7 cellular contexts compared by ENCODE assay signal in genomic region chr17:74569392-74570003, GRCh38. TPM values are rescaled to one million over a fixed set of nuclear protein-coding genes. Genes with fewer than 3 reads are reported as not detected.
DNase-seq lines count a peak whose midpoint lies in the region; ATAC-seq, FAIRE-seq and TF ChIP-seq lines count a peak whose summit lies in the region.

No MANE protein-coding gene starts in this region.

- H3K9me2 ChIP-seq in GM23338 (ENCODE audit: insufficient read depth): no peaks in the 10 kb centered on the region

- H3K36me3 ChIP-seq in GM23338 (ENCODE audit: insufficient read depth): no peaks in the 10 kb centered on the region
- no peaks in the 10 kb centered on the region for H3K36me3 ChIP-seq in neuronal stem cell (replicated peaks in 1 of 2; ENCODE audit: control insufficient read depth in 2 of 2, insufficient read depth in 2 of 2, low read length in 2 of 2)

- no peaks in the 10 kb centered on the region for H4K20me1 ChIP-seq in GM23338 (replicated peaks; ENCODE audit: insufficient read depth)

- H3K27ac ChIP-seq in GM23338 (ENCODE audit: low read depth): no peak overlapping the region
- no peak overlapping the region for H3K27ac ChIP-seq in neuronal stem cell (replicated peaks; ENCODE audit: low read length)

- peaks cover 2% of the 10 kb centered on the region for H3K79me1 ChIP-seq in neuronal stem cell (ENCODE audit: low read depth, low read length)

- H3K9me3 Mint-ChIP-seq in GM23338: no peaks in the 10 kb centered on the region; the same call in 2 of the 3 replicates

- no peak overlapping the region for H3K4me2 ChIP-seq in GM23338
- H3K4me2 ChIP-seq in neuronal stem cell (ENCODE audit: insufficient read depth, low read length, poor library complexity, severe bottlenecking): no peak overlapping the region

- H2BK15ac ChIP-seq in neuronal stem cell (ENCODE audit: low read length): no peak overlapping the region

- H3K18ac ChIP-seq in neuronal stem cell (ENCODE audit: low read length): peak overlapping the region; percentile 58

- H3F3A ChIP-seq in GM23338 (replicated peaks; ENCODE audit: low read depth): 0 out of 2 replicates have a peak, but pooled peaks cover 3% of the 10 kb centered on the region

- TF ChIP-seq CTCF in GM23338 (conservative IDR thresholded peaks at IDR 0.05; ENCODE audit: low read depth in 2 of 2): no peak

- peak overlapping the region; percentile 83; the same call in 1 of the 2 replicates for H2AFZ ChIP-seq in GM23338
- no peak overlapping the region for H2AFZ ChIP-seq in neuronal stem cell (ENCODE audit: low read length)

- no peaks in the 10 kb centered on the region for H3K36me3 Mint-ChIP-seq in GM23338 (ENCODE audit: low read depth)

- no peak for TF ChIP-seq POLR2A in GM12892 (IDR thresholded peaks at IDR 0.05; ENCODE audit: low read depth, low read length)

- H2BK5ac ChIP-seq in neuronal stem cell (ENCODE audit: low read length): no peak overlapping the region

- peaks cover 4% of the 10 kb centered on the region; the same call in 2 of the 3 replicates for H3K4me1 Mint-ChIP-seq in GM23338

- no peak overlapping the region for H2AK5ac ChIP-seq in neuronal stem cell (ENCODE audit: low read depth, low read length)

- no peak overlapping the region; the same call in 1 of the 2 replicates for H3K27ac Mint-ChIP-seq in GM23338

- H3K14ac ChIP-seq in neuronal stem cell (ENCODE audit: low read length): no peak overlapping the region

- H3K9me3 ChIP-seq in neuronal stem cell (replicated peaks in 1 of 2; ENCODE audit: control insufficient read depth in 2 of 2, insufficient read depth in 1 of 2, low read depth in 1 of 2, low read length in 2 of 2): no peaks in the 10 kb centered on the region

- H4K8ac ChIP-seq in neuronal stem cell (ENCODE audit: low read depth, low read length): no peak overlapping the region

- H3K4me3 ChIP-seq in GM23338 (no peak overlapping the region), neuronal stem cell (ENCODE audit: low read length in 2 of 2) (no peak overlapping the region)

- no peak overlapping the region for H3K4ac ChIP-seq in neuronal stem cell (ENCODE audit: low read length)

- H3K4me1 ChIP-seq in GM23338 (ENCODE audit: insufficient read depth): no peaks in the 10 kb centered on the region
- H3K4me1 ChIP-seq in neuronal stem cell (ENCODE audit: control insufficient read depth in 2 of 2, insufficient read depth in 1 of 2, low read depth in 1 of 2, low read length in 2 of 2): peaks cover 0 to 1% of the 10 kb centered on the region in 2 donors

- peak overlapping the region; percentile 46 for H3K9ac ChIP-seq in neuronal stem cell (ENCODE audit: low read depth, low read length, poor library complexity)

- peaks cover 9% of the 10 kb centered on the region for H3K27me3 Mint-ChIP-seq in GM23338 (ENCODE audit: insufficient read depth, low read depth, poor library complexity)

- DNase-seq in GM23338 (ENCODE audit: low spot score) (peak; percentile 39), NCI-H69 (lab: John Stamatoyannopoulos, UW) (peak; percentile 13), cerebellum (ENCODE audit: low spot score) (peak; percentile 17), neuronal stem cell (ENCODE audit: low spot score) (no peak), GM12892 (ENCODE audit: insufficient read length) (no peak), NCI-H1048 (lab: John Stamatoyannopoulos, UW) (no peak), GM19238 (ENCODE audit: insufficient read length, low spot score) (no peak)

- no peaks in the 10 kb centered on the region for H3K27me3 ChIP-seq in GM23338 (ENCODE audit: insufficient read depth)
- peaks cover 0 to 5% (median 0%) of the 10 kb centered on the region in 3 experiments for H3K27me3 ChIP-seq in neuronal stem cell (ENCODE audit: control insufficient read depth in 3 of 3, insufficient read depth in 3 of 3, low read depth in 1 of 3, low read length in 3 of 3)

- H2BK12ac ChIP-seq in neuronal stem cell (ENCODE audit: low read length): peak overlapping the region; percentile 14

- H3K23ac ChIP-seq in neuronal stem cell (ENCODE audit: low read depth, low read length, poor library complexity): peak overlapping the region; percentile 8

- peak; percentile 46 for ATAC-seq in GM23338

- no peak for FAIRE-seq in GM12892 (lab: Jason Lieb, UNC)

- no peak overlapping the region for H2BK120ac ChIP-seq in neuronal stem cell (ENCODE audit: low read depth, low read length)

- H3K79me2 ChIP-seq in GM23338 (replicated peaks; ENCODE audit: insufficient read depth): no peaks in the 10 kb centered on the region

- WGBS in neuronal stem cell (ENCODE audit: extremely low coverage in 2 of 2, insufficient read length in 2 of 2, insufficient replicate concordance in 1 of 2), 2 donors: no CpG with 5 or more reads among the region's 26 CpGs

- no peak overlapping the region for H3K4me3 Mint-ChIP-seq in GM23338

- H4K91ac ChIP-seq in neuronal stem cell (ENCODE audit: low read depth, low read length, poor library complexity): no peak overlapping the region

TF ChIP-seq in GM23338, 12 proteins besides CTCF, POLR2A, EP300 and RAD21:
- no peak for TF ChIP-seq EZH2 (IDR thresholded peaks at IDR 0.05; ENCODE audit: low read depth, unreplicated experiment)
- TF ChIP-seq CREB1 (CRISPR knock-in tag; IDR thresholded peaks at IDR 0.05; ENCODE audit: low read depth): no peak
- no peak for TF ChIP-seq NANOG (IDR thresholded peaks at IDR 0.05; ENCODE audit: borderline replicate concordance)
- TF ChIP-seq ZNF331 (CRISPR knock-in tag; IDR thresholded peaks at IDR 0.05; ENCODE audit: low read depth): no peak
- TF ChIP-seq ZNF114 (CRISPR knock-in tag; IDR thresholded peaks at IDR 0.05): no peak
- no peak for TF ChIP-seq POLR2AphosphoS5 (IDR thresholded peaks at IDR 0.05; ENCODE audit: low read depth)

RNA-seq across cellular contexts. Expression of gene CD300H, which starts 2.2 kb away (rescaled TPM):
- not detected in 2 replicates for total RNA-seq in GM23338 (2014; rRNA removed; shearing (Covaris generic))
- not detected in 2 replicates for polyA plus RNA-seq in GM23338 (2016; fragmentation: Nextera tagmentation; extraction: Ambion mirVana)
- total RNA-seq in cerebellum: not detected
- polyA plus RNA-seq in neuronal stem cell (2013, experiment 1 of 2): not detected
- polyA plus RNA-seq in neuronal stem cell (2013, experiment 2 of 2): not detected
- not detected for polyA plus RNA-seq in GM12892 (2012; ENCODE audit: missing spikeins)

RNA-seq across cellular contexts. Expression of gene CD300LD, which starts 22.6 kb away (rescaled TPM):
- not detected in 2 replicates for total RNA-seq in GM23338 (2014; rRNA removed; shearing (Covaris generic))
- polyA plus RNA-seq in GM23338 (2016; fragmentation: Nextera tagmentation; extraction: Ambion mirVana): not detected in 2 replicates
- total RNA-seq in cerebellum: not detected
- polyA plus RNA-seq in neuronal stem cell (2013, experiment 1 of 2): not detected
- polyA plus RNA-seq in neuronal stem cell (2013, experiment 2 of 2): not detected
- not detected for polyA plus RNA-seq in GM12892 (2012; ENCODE audit: missing spikeins)

RNA-seq across cellular contexts. Expression of gene CD300C, which starts 23.6 kb away (rescaled TPM):
- total RNA-seq in GM23338 (2014; rRNA removed; shearing (Covaris generic)): not detected in 2 replicates
- not detected in 2 replicates for polyA plus RNA-seq in GM23338 (2016; fragmentation: Nextera tagmentation; extraction: Ambion mirVana)
- total RNA-seq in cerebellum: not detected
- polyA plus RNA-seq in neuronal stem cell (2013, experiment 1 of 2): 0.03 TPM
- 0.04 TPM for polyA plus RNA-seq in neuronal stem cell (2013, experiment 2 of 2)
- polyA plus RNA-seq in GM12892 (2012; ENCODE audit: missing spikeins): 0.17 TPM

RNA-seq across cellular contexts. Expression of gene CD300LB, which starts 38.2 kb away (rescaled TPM):
- not detected in 2 replicates for total RNA-seq in GM23338 (2014; rRNA removed; shearing (Covaris generic))
- not detected in 2 replicates for polyA plus RNA-seq in GM23338 (2016; fragmentation: Nextera tagmentation; extraction: Ambion mirVana)
- not detected for total RNA-seq in cerebellum
- not detected for polyA plus RNA-seq in neuronal stem cell (2013, experiment 1 of 2)
- polyA plus RNA-seq in neuronal stem cell (2013, experiment 2 of 2): not detected
- 0.74 TPM for polyA plus RNA-seq in GM12892 (2012; ENCODE audit: missing spikeins)

RNA-seq across cellular contexts. Expression of gene CD300E, which starts 54.0 kb away (rescaled TPM):
- not detected in 2 replicates for total RNA-seq in GM23338 (2014; rRNA removed; shearing (Covaris generic))
- polyA plus RNA-seq in GM23338 (2016; fragmentation: Nextera tagmentation; extraction: Ambion mirVana): not detected in 2 replicates
- not detected for total RNA-seq in cerebellum
- not detected for polyA plus RNA-seq in neuronal stem cell (2013, experiment 1 of 2)
- not detected for polyA plus RNA-seq in neuronal stem cell (2013, experiment 2 of 2)
- not detected for polyA plus RNA-seq in GM12892 (2012; ENCODE audit: missing spikeins)

Comparison
In these comparisons a context has a peak if more than half of its experiments do, and no peak if none do; other contexts are left out.
1. DNase-seq: peak in GM23338 (single experiment), NCI-H69 (single experiment) and cerebellum (single experiment); none in neuronal stem cell (single experiment), GM12892 (single experiment), NCI-H1048 (single experiment) and GM19238 (single experiment).